Comparison of ENCODE assay signal across 22 cellular contexts in the genomic region with DNA sequence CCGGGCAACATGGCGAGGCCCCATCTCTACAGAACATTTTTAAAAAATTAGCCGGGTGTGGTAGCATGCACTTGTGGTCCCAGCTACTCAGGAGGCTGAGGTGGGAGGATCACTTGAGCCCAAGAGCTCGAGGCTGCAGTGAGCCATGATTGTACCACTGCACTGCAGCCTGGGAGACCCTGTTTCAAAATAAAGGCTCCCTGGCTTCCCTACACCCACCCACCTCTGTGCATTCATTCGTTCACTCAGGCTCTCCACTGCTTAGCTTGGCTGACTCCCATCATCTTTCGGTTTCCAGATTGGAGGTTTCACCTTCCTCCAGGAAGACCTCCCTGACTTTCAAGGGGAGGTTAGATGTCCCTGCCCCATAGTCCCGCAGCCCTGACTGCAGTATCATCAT. TPM values are rescaled to one million over a fixed set of nuclear protein-coding genes. Genes with fewer than 3 reads are reported as not detected.
"Had no signal": no experiment of that assay in that cellular context is flagged by ENCODE, and none has a peak within 500 bp of the region (broad histone marks: within the 10 kb centered on the region; RNA-seq: fewer than 3 reads in every experiment).

No MANE protein-coding gene starts in this region.

- H3K27me3 ChIP-seq: adrenal gland, esophagus squamous epithelium, tibial nerve, vagina had no signal

- ATAC-seq: activated CD8-positive, alpha-beta memory T cell treated with anti-CD3 and anti-CD28 coated beads, Interleukin-2, amount 10 ng/mL, durations not matched to agents 7 days and 5 days; mucosa of descending colon had no signal

- H3K9me3 Mint-ChIP-seq: activated B cell treated with CpG ODN at 0.5 μM for 24 hours; activated CD4-positive, alpha-beta memory T cell treated with anti-CD3 and anti-CD28 coated beads, Interleukin-2, amount 10 ng/mL, durations not matched to agents 7 days and 5 days; activated naive CD4-positive, alpha-beta T cell treated with anti-CD3 and anti-CD28 coated beads, Interleukin-2, amount 10 ng/mL, durations not matched to agents 7 days and 5 days; dendritic cell treated with granulocyte-macrophage colony-stimulating factor and Interleukin-4, amounts not matched to agents 40 ng/mL and 50 ng/mL, for 4 days; memory B cell; T-helper 2 cell treated with Interferon-gamma antibody and Interleukin-4, amounts not matched to agents 5 μg/mL and 100 μg/mL, for 36 hours had no signal

- H3K4me1 ChIP-seq: adrenal gland, vagina had no signal

- H3K27ac ChIP-seq: adrenal gland, esophagus squamous epithelium, tibial nerve, vagina had no signal

- H3K4me3 ChIP-seq: adrenal gland, esophagus squamous epithelium, mucosa of descending colon, tibial nerve, vagina had no signal

- H3K36me3 Mint-ChIP-seq: activated CD8-positive, alpha-beta memory T cell treated with anti-CD3 and anti-CD28 coated beads, Interleukin-2, amount 10 ng/mL, durations not matched to agents 7 days and 5 days; activated naive CD4-positive, alpha-beta T cell treated with anti-CD3 and anti-CD28 coated beads, Interleukin-2, amount 10 ng/mL, durations not matched to agents 7 days and 5 days; memory B cell; naive B cell had no signal

- H3K27ac Mint-ChIP-seq: activated CD4-positive, alpha-beta memory T cell treated with anti-CD3 and anti-CD28 coated beads, Interleukin-2, amount 10 ng/mL, durations not matched to agents 7 days and 5 days; activated CD8-positive, alpha-beta memory T cell treated with anti-CD3 and anti-CD28 coated beads, Interleukin-2, amount 10 ng/mL, durations not matched to agents 7 days and 5 days; activated naive CD4-positive, alpha-beta T cell treated with anti-CD3 and anti-CD28 coated beads, Interleukin-2, amount 10 ng/mL, durations not matched to agents 7 days and 5 days; dendritic cell treated with granulocyte-macrophage colony-stimulating factor and Interleukin-4, amounts not matched to agents 40 ng/mL and 50 ng/mL, for 4 days; memory B cell; T-helper 2 cell treated with Interferon-gamma antibody and Interleukin-4, amounts not matched to agents 5 μg/mL and 100 μg/mL, for 36 hours had no signal

- H3K4me3 Mint-ChIP-seq: activated B cell treated with CpG ODN at 0.5 μM for 24 hours; activated CD4-positive, alpha-beta memory T cell treated with anti-CD3 and anti-CD28 coated beads, Interleukin-2, amount 10 ng/mL, durations not matched to agents 7 days and 5 days; activated CD8-positive, alpha-beta memory T cell treated with anti-CD3 and anti-CD28 coated beads, Interleukin-2, amount 10 ng/mL, durations not matched to agents 7 days and 5 days; activated naive CD4-positive, alpha-beta T cell treated with anti-CD3 and anti-CD28 coated beads, Interleukin-2, amount 10 ng/mL, durations not matched to agents 7 days and 5 days; dendritic cell treated with granulocyte-macrophage colony-stimulating factor and Interleukin-4, amounts not matched to agents 40 ng/mL and 50 ng/mL, for 4 days; memory B cell; T-helper 2 cell treated with Interferon-gamma antibody and Interleukin-4, amounts not matched to agents 5 μg/mL and 100 μg/mL, for 36 hours had no signal

- H3K9me3 ChIP-seq: adrenal gland, esophagus squamous epithelium, mucosa of descending colon, tibial nerve, vagina had no signal

- H3K27me3 Mint-ChIP-seq: activated B cell treated with CpG ODN at 0.5 μM for 24 hours, memory B cell had no signal

- DNase-seq: activated B cell treated with CpG ODN at 0.5 μM for 24 hours; activated CD4-positive, alpha-beta memory T cell treated with anti-CD3 and anti-CD28 coated beads, Interleukin-2, amount 10 ng/mL, durations not matched to agents 7 days and 5 days; activated CD4-positive, alpha-beta T cell treated with anti-CD3 and anti-CD28 coated beads for 4 hours; activated CD8-positive, alpha-beta memory T cell treated with anti-CD3 and anti-CD28 coated beads, Interleukin-2, amount 10 ng/mL, durations not matched to agents 7 days and 5 days; activated naive CD4-positive, alpha-beta T cell treated with anti-CD3 and anti-CD28 coated beads, Interleukin-2, amount 10 ng/mL, durations not matched to agents 7 days and 5 days; adrenal gland; effector CD8-positive, alpha-beta T cell; esophagus squamous epithelium; mucosa of descending colon; naive B cell; retina; stimulated activated CD4-positive, alpha-beta T cell treated with anti-CD3 and anti-CD28 coated beads, Interleukin-12 subunit alpha, Interleukin-12 subunit beta, amount 100 ng/mL, for 4 hours; stimulated activated CD4-positive, alpha-beta T cell treated with anti-CD3 and anti-CD28 coated beads, Interleukin-1b, Interleukin-23, amount 100 ng/mL, for 48 hours; stimulated activated CD8-positive, alpha-beta memory T cell treated with anti-CD3 and anti-CD28 coated beads, Interleukin-4, amount 100 ng/mL, for 48 hours; stimulated activated naive CD4-positive, alpha-beta T cell had no signal

- H3K36me3 ChIP-seq: adrenal gland, vagina had no signal

RNA-seq across cellular contexts. Expression of a gene that starts 53.3 kb away (rescaled TPM):
- total RNA-seq: activated B cell treated with CpG ODN at 0.5 μM for 24 hours; activated CD4-positive, alpha-beta memory T cell treated with anti-CD3 and anti-CD28 coated beads, Interleukin-2, amount 10 ng/mL, durations not matched to agents 7 days and 5 days; activated CD8-positive, alpha-beta memory T cell treated with anti-CD3 and anti-CD28 coated beads, Interleukin-2, amount 10 ng/mL, durations not matched to agents 7 days and 5 days; adrenal gland; chondrocyte; esophagus squamous epithelium; liver; mucosa of descending colon; tibial nerve; vagina had no signal
- polyA plus RNA-seq: liver had no signal
